Comparison of ENCODE assay signal across 12 cellular contexts in the genomic region with DNA sequence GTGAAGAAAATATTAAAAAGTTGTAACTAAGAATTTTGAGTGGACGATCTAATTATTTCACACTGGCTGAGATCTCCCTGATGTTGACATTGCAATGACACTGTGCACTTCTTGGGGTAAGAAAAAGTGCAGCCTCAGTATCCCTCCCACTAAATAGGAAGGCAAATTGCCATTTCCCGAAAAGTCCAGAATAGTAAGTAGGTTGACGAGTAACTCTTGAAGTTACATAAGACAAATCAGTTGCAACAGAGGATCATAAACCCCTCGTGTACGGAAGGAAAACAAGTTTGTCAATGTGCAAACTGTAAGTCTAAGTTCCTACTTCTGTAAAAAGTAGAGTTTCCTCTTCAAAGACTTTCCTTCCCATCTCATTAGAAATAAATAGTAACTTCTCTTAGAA. TPM values are rescaled to one million over a fixed set of nuclear protein-coding genes. Genes with fewer than 3 reads are reported as not detected.
A peak's percentile ranks its signal among the peaks of the same experiment; 100 is the strongest.
DNase-seq lines count a peak whose midpoint lies in the region; ATAC-seq and TF ChIP-seq lines count a peak whose summit lies in the region.
"Not testable (repeated sequence)": the region's sequence is repeated elsewhere in the genome, so short reads cannot be mapped to it uniquely, and the experiment has no call there.
"Had no signal": no experiment of that assay in that cellular context is flagged by ENCODE, and none has a peak within 500 bp of the region (broad histone marks: within the 10 kb centered on the region; RNA-seq: fewer than 3 reads in every experiment).

No MANE protein-coding gene starts in this region.

- TF ChIP-seq CTCF in CD14-positive monocyte (IDR thresholded peaks at IDR 0.05); NB4 (IDR thresholded peaks at IDR 0.05; ENCODE audit: low read depth, low read length); lower lobe of right lung (IDR thresholded peaks at IDR 0.05): not testable (repeated sequence)

- H3K4me3 Mint-ChIP-seq in CD14-positive monocyte = peak overlapping the region in 1 of 2 donors; percentile 53
- H3K4me3 Mint-ChIP-seq in dendritic cell treated with granulocyte-macrophage colony-stimulating factor and Interleukin-4, amounts not matched to agents 40 ng/mL and 50 ng/mL, for 4 days = not testable (repeated sequence)

- H3K27ac ChIP-seq in right cardiac atrium (ENCODE audit: low read length) = not testable (repeated sequence)
- peak overlapping the region; percentile 46 for H3K27ac ChIP-seq in lower lobe of right lung

- ATAC-seq in Right ventricle myocardium superior (ENCODE audit: poor library complexity) (peak; percentile 48), right cardiac atrium (peak; percentile 15 to 32), lower lobe of right lung (peak; percentile 61 to 83), sciatic nerve (peak; percentile 79)

- H3K36me3 ChIP-seq in lower lobe of right lung = not testable (repeated sequence)

- WGBS in right cardiac atrium = 62% methylated on average over 3 of the region's 5 CpGs

- not testable (repeated sequence) for H3K36me3 Mint-ChIP-seq in CD14-positive monocyte; dendritic cell treated with granulocyte-macrophage colony-stimulating factor and Interleukin-4, amounts not matched to agents 40 ng/mL and 50 ng/mL, for 4 days (ENCODE audit: low read depth)

- TF ChIP-seq POLR2A in NB4 (IDR thresholded peaks at IDR 0.05; ENCODE audit: extremely low read depth, insufficient read length) = not testable (repeated sequence)

- not testable (repeated sequence) for DNase-seq in CD14-positive monocyte (ENCODE audit: low spot score); Right ventricle myocardium superior; right cardiac atrium; lower lobe of right lung; sciatic nerve (ENCODE audit: low spot score)
- peak; percentile 22 for DNase-seq in NB4 (ENCODE audit: low read depth)

- H3K9me3 Mint-ChIP-seq in CD14-positive monocyte; dendritic cell treated with granulocyte-macrophage colony-stimulating factor and Interleukin-4, amounts not matched to agents 40 ng/mL and 50 ng/mL, for 4 days: not testable (repeated sequence)

- H3K27me3 Mint-ChIP-seq in CD14-positive monocyte (ENCODE audit: low read depth in 3 of 3); dendritic cell treated with granulocyte-macrophage colony-stimulating factor and Interleukin-4, amounts not matched to agents 40 ng/mL and 50 ng/mL, for 4 days: not testable (repeated sequence)

- intact Hi-C loops in CD14-positive monocyte (cut with micrococcal nuclease); dendritic cell treated with granulocyte-macrophage colony-stimulating factor and Interleukin-4, amounts not matched to agents 40 ng/mL and 50 ng/mL, for 4 days (cut with micrococcal nuclease); Right ventricle myocardium superior (cut with DNase I); right cardiac atrium (cut with DNase I); lower lobe of right lung (cut with DNase I); sciatic nerve (cut with DNase I): not testable (repeated sequence)

- H3K4me1 ChIP-seq in right cardiac atrium (ENCODE audit: control insufficient read depth, insufficient read depth, low read length); lower lobe of right lung: not testable (repeated sequence)

- H3K27me3 ChIP-seq in right cardiac atrium (ENCODE audit: control insufficient read depth, insufficient read depth); lower lobe of right lung (ENCODE audit: low read depth): not testable (repeated sequence)

- H3K4me1 Mint-ChIP-seq in CD14-positive monocyte = peaks cover 47% of the 10 kb centered on the region
- H3K4me1 Mint-ChIP-seq in dendritic cell treated with granulocyte-macrophage colony-stimulating factor and Interleukin-4, amounts not matched to agents 40 ng/mL and 50 ng/mL, for 4 days (ENCODE audit: low read depth) = peaks cover 34% of the 10 kb centered on the region

- H3K4me3 ChIP-seq in NB4 (ENCODE audit: low read depth, low read length); right cardiac atrium (ENCODE audit: low read length); lower lobe of right lung: not testable (repeated sequence)

- peak overlapping the region; percentile 86 to 98 (median 93) for H3K27ac Mint-ChIP-seq in CD14-positive monocyte
- peak overlapping the region; percentile 32 for H3K27ac Mint-ChIP-seq in dendritic cell treated with granulocyte-macrophage colony-stimulating factor and Interleukin-4, amounts not matched to agents 40 ng/mL and 50 ng/mL, for 4 days

- H3K9me3 ChIP-seq in right cardiac atrium (ENCODE audit: control insufficient read depth, low read length); lower lobe of right lung: not testable (repeated sequence)

RNA-seq across cellular contexts. Expression of a gene that starts 21.8 kb away (rescaled TPM):
- polyA plus RNA-seq in CD14-positive monocyte = not detected
- total RNA-seq in Right ventricle myocardium superior = not detected
- not detected for total RNA-seq in right cardiac atrium
- not detected for polyA plus RNA-seq in right cardiac atrium
- not detected for total RNA-seq in lower lobe of right lung
- not detected for total RNA-seq in sciatic nerve
- total RNA-seq: A673; CD4-positive, CD25-positive, alpha-beta regulatory T cell; H1; HT1080 had no signal
- polyA plus RNA-seq: BJ; CD4-positive, CD25-positive, alpha-beta regulatory T cell had no signal

Comparison
In these comparisons a context has a peak if more than half of its experiments do, and no peak if none do; other contexts are left out.
1. ATAC-seq: peak in every context shown above with its lines; median percentile 79 in sciatic nerve; 72 in lower lobe of right lung; 48 in Right ventricle myocardium superior; 24 in right cardiac atrium.